ENCODE assay signal across 1 cellular context in genomic region chr11:3827434-3828186, GRCh38.
TF ChIP-seq lines count a peak whose summit lies in the region.

No MANE protein-coding gene starts in this region.

TF ChIP-seq in endothelial cell of umbilical vein, 7 proteins besides CTCF, POLR2A, EP300 and RAD21:
- no peak for TF ChIP-seq EZH2 (IDR thresholded peaks at IDR 0.05; ENCODE audit: borderline replicate concordance, low read depth, low read length, severe bottlenecking)
- no peak for TF ChIP-seq MYC (IDR thresholded peaks at IDR 0.05; ENCODE audit: low read depth, low read length)
- no peak for TF ChIP-seq POLR2AphosphoS5 (IDR thresholded peaks at IDR 0.05; ENCODE audit: insufficient read depth, low read depth, low read length)
- no peak for TF ChIP-seq GATA2 (IDR thresholded peaks at IDR 0.05; ENCODE audit: insufficient read depth, insufficient read length, low read depth, low read length)
- no peak for TF ChIP-seq FOS (IDR thresholded peaks at IDR 0.05; ENCODE audit: borderline replicate concordance, insufficient read depth, low read length)
- no peak for TF ChIP-seq JUN (IDR thresholded peaks at IDR 0.05; ENCODE audit: borderline replicate concordance, insufficient read depth, insufficient read length, low read depth)
- TF ChIP-seq MAX (IDR thresholded peaks at IDR 0.05; ENCODE audit: insufficient read depth, insufficient read length) = no peak
